Comparison of ENCODE assay signal across 8 cellular contexts in genomic region chr2:31233741-31234689, GRCh38. TPM values are rescaled to one million over a fixed set of nuclear protein-coding genes. Genes with fewer than 3 reads are reported as not detected.
DNase-seq lines count a peak whose midpoint lies in the region; ATAC-seq and TF ChIP-seq lines count a peak whose summit lies in the region.

EHD3 (plus strand) TSS chr2:31234152; CDS start chr2:31234622, 470 bp downstream.

- in situ Hi-C loops in Panc1 (cut with HindIII; ENCODE audit: low pct_unique_long_range_greater_than_20kb, low sequenced_read_pairs), result no loop called here

- H3K4me1 ChIP-seq in HUES64 (ENCODE audit: insufficient read depth, low read length) (peaks cover 6% of the 10 kb centered on the region), Panc1 (ENCODE audit: control insufficient read depth, insufficient read depth, low read length) (no peaks in the 10 kb centered on the region)

- intact Hi-C loops in Panc1 (cut with micrococcal nuclease; ENCODE audit: unreplicated experiment), result loop anchor here (10.0 kb wide), 1 partner anchor 291 kb away; no protein-coding TSS in a partner anchor

- peak within 1 kb of the TSS; percentile 70 for H3K4me3 ChIP-seq in HUES64 (ENCODE audit: low read length)
- peak within 1 kb of the TSS; percentile 65 to 66 for H3K4me3 ChIP-seq in Panc1 (ENCODE audit: low read depth in 2 of 2, low read length in 2 of 2)

- H3K36me3 ChIP-seq in HUES64 (ENCODE audit: insufficient read depth, low read length) (no peaks in the 10 kb centered on the region), Panc1 (ENCODE audit: control insufficient read depth, insufficient read depth, low read length) (no peaks in the 10 kb centered on the region)

- ATAC-seq in GM21423 (IDR thresholded peaks at IDR 0.05; ENCODE audit: unreplicated experiment) (peak; percentile 96), Panc1 (peak; percentile 100)

- CTCF ChIA-PET in Panc1 (lab: Charles Lee), result interaction anchor here (0.7 kb wide), 3 partner anchors 33 to 1069 kb away, joined by 3 to 5 read pairs (median 4); no protein-coding TSS in a partner anchor

- POLR2A ChIA-PET in Panc1 (lab: Charles Lee), result no interaction called here

- WGBS in HUES64, result 2% methylated on average over 74 of the region's 74 CpGs

- DNase-seq in COR-L47 (lab: John Stamatoyannopoulos, UW), result peak; percentile 93
- peak; percentile 20 for DNase-seq in Panc1 (ENCODE audit: low read depth, low spot score)
- DNase-seq in activated effector memory CD4-positive, alpha-beta T cell treated with Interleukin-2 at 50 U/mL for 16 hours, result peak; percentile 70
- DNase-seq in fibroblast of the conjunctiva (ENCODE audit: low read depth), result peak; percentile 76
- DNase-seq in nephron progenitor cell, result peak; percentile 95

- no peaks in the 10 kb centered on the region for H3K9me3 Mint-ChIP-seq in nephron progenitor cell
- H3K9me3 Mint-ChIP-seq in stimulated activated naive CD8-positive, alpha-beta T cell treated with anti-CD3 and anti-CD28 coated beads, Interleukin-15, Interleukin-2, amounts not matched to agents 100 ng/mL and 50 ng/mL, for 24 hours, result no peaks in the 10 kb centered on the region

- H3K9ac ChIP-seq in HUES64 (ENCODE audit: low read depth, low read length), result peak within 1 kb of the TSS; percentile 57

- no TSS peak for BruUV-seq in Panc1 (replicated peaks; lab: Mats Ljungman, UMichigan)

- H3K27me3 ChIP-seq in HUES64 (ENCODE audit: insufficient read depth, low read length) (peaks cover 13% of the 10 kb centered on the region), Panc1 (ENCODE audit: control insufficient read depth, insufficient read depth, low read length) (peaks cover 14% of the 10 kb centered on the region)

- peaks cover 34% of the 10 kb centered on the region for H3K4me1 Mint-ChIP-seq in nephron progenitor cell
- H3K4me1 Mint-ChIP-seq in stimulated activated naive CD8-positive, alpha-beta T cell treated with anti-CD3 and anti-CD28 coated beads, Interleukin-15, Interleukin-2, amounts not matched to agents 100 ng/mL and 50 ng/mL, for 24 hours (ENCODE audit: low read depth), result peaks cover 18% of the 10 kb centered on the region

- H3K27me3 Mint-ChIP-seq in nephron progenitor cell (ENCODE audit: low read depth, poor library complexity), result peaks cover 30% of the 10 kb centered on the region
- peaks cover 3% of the 10 kb centered on the region for H3K27me3 Mint-ChIP-seq in stimulated activated naive CD8-positive, alpha-beta T cell treated with anti-CD3 and anti-CD28 coated beads, Interleukin-15, Interleukin-2, amounts not matched to agents 100 ng/mL and 50 ng/mL, for 24 hours

- H3K27ac ChIP-seq in HUES64 (ENCODE audit: low read depth, low read length) (no peak within 1 kb of the TSS), Panc1 (ENCODE audit: low read length) (no peak within 1 kb of the TSS)

- H3K9me3 ChIP-seq in HUES64 (ENCODE audit: insufficient read depth, low read depth, low read length), result no peaks in the 10 kb centered on the region
- H3K9me3 ChIP-seq in Panc1 (ENCODE audit: control insufficient read depth, insufficient read depth, low read depth, low read length), result no peaks in the 10 kb centered on the region

- H3K36me3 Mint-ChIP-seq in nephron progenitor cell (ENCODE audit: low read depth), result no peaks in the 10 kb centered on the region
- no peaks in the 10 kb centered on the region for H3K36me3 Mint-ChIP-seq in stimulated activated naive CD8-positive, alpha-beta T cell treated with anti-CD3 and anti-CD28 coated beads, Interleukin-15, Interleukin-2, amounts not matched to agents 100 ng/mL and 50 ng/mL, for 24 hours (ENCODE audit: low read depth)

- peak within 1 kb of the TSS; percentile 80 for H3K4me3 Mint-ChIP-seq in nephron progenitor cell
- H3K4me3 Mint-ChIP-seq in stimulated activated naive CD8-positive, alpha-beta T cell treated with anti-CD3 and anti-CD28 coated beads, Interleukin-15, Interleukin-2, amounts not matched to agents 100 ng/mL and 50 ng/mL, for 24 hours, result peak within 1 kb of the TSS; percentile 78

- TF ChIP-seq CTCF in Panc1 (IDR thresholded peaks at IDR 0.05), result no peak; the same call in 1 of the 2 replicates
- TF ChIP-seq CTCF in nephron progenitor cell (IDR thresholded peaks at IDR 0.05), result peak; percentile 70

- H3K27ac Mint-ChIP-seq in nephron progenitor cell, result no peak within 1 kb of the TSS
- H3K27ac Mint-ChIP-seq in stimulated activated naive CD8-positive, alpha-beta T cell treated with anti-CD3 and anti-CD28 coated beads, Interleukin-15, Interleukin-2, amounts not matched to agents 100 ng/mL and 50 ng/mL, for 24 hours, result peak within 1 kb of the TSS; percentile 70

RNA-seq across cellular contexts. Expression of gene EHD3, which starts in this region (rescaled TPM):
- polyA plus RNA-seq in HUES64 (2013, experiment 1 of 2), result 6.1 TPM
- 6.8 TPM for polyA plus RNA-seq in HUES64 (2013, experiment 2 of 2)
- 2.6 TPM for total RNA-seq in Panc1 (2021; ENCODE audit: unreplicated experiment)
- polyA plus RNA-seq in Panc1 (2012; ENCODE audit: insufficient read length), result 4.8 TPM

Comparison
In these comparisons a context has a peak if more than half of its experiments do, and no peak if none do; other contexts are left out.
1. DNase-seq: peak in every context shown above with its lines; median percentile 95 in nephron progenitor cell; 93 in COR-L47; 76 in fibroblast of the conjunctiva; 70 in activated effector memory CD4-positive, alpha-beta T cell treated with Interleukin-2 at 50 U/mL for 16 hours; 20 in Panc1.